16 cellular contexts compared by ENCODE assay signal in the genomic region with DNA sequence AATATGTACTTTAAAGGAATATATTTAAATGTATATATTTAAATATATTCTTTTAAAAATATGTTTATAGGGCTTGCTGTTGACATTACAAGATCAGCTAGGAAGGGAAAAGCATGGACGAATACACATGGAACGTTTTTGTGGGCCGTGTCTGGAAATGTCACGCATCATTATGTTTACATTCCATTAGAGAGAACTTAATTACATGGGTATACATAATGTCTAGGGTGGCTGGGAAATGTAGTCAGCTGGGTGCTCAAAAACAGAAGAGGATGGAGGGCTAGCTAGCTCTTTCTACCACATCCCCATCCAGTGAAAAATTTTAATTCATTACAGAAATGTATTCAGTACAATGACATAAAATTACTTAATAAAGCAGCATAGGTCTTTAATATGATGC.
A peak's percentile ranks its signal among the peaks of the same experiment; 100 is the strongest.
DNase-seq lines count a peak whose midpoint lies in the region; ATAC-seq and TF ChIP-seq lines count a peak whose summit lies in the region.
"Had no signal": no experiment of that assay in that cellular context is flagged by ENCODE, and none has a peak within 500 bp of the region (broad histone marks: within the 10 kb centered on the region; RNA-seq: fewer than 3 reads in every experiment).

No MANE protein-coding gene starts in this region.

- no peaks in the 10 kb centered on the region for H3K36me3 Mint-ChIP-seq in progenitor cell of endocrine pancreas (ENCODE audit: insufficient read depth)

- no peak overlapping the region for H3K4me3 ChIP-seq in SJCRH30
- H3K4me3 ChIP-seq: GM23248, HAP-1 had no signal

- no peaks in the 10 kb centered on the region for H3K27me3 ChIP-seq in SJCRH30

- H3K27ac Mint-ChIP-seq in progenitor cell of endocrine pancreas, result peak overlapping the region; percentile 35
- H3K27ac Mint-ChIP-seq: CD4-positive, alpha-beta T cell had no signal

- H3K4me1 Mint-ChIP-seq in progenitor cell of endocrine pancreas (ENCODE audit: low read depth), result no peaks in the 10 kb centered on the region

- DNase-seq in NCI-H526 (lab: John Stamatoyannopoulos, UW) (peak; percentile 39 to 53), SJCRH30 (peak; percentile 9 to 45), progenitor cell of endocrine pancreas (ENCODE audit: low spot score, unreplicated experiment) (no peak), NCI-H2171 treated with DMSO at 0.1 percent for 48 hours (lab: John Stamatoyannopoulos, UW) (no peak), left ventricle myocardium superior (no peak)
- DNase-seq: AML-193; Caco-2; CD4-positive, alpha-beta T cell; DMS153; DMS79; GDM1; GM23248 had no signal

- no peak overlapping the region for H3K4me3 Mint-ChIP-seq in progenitor cell of endocrine pancreas (ENCODE audit: low read depth)
- H3K4me3 Mint-ChIP-seq: CD4-positive, alpha-beta T cell had no signal

- 0 out of 2 replicates have a peak, but pooled peaks cover 6% of the 10 kb centered on the region for H3K4me1 ChIP-seq in SJCRH30
- H3K4me1 ChIP-seq: Caco-2 had no signal

- TF ChIP-seq CTCF in progenitor cell of endocrine pancreas (IDR thresholded peaks at IDR 0.05; ENCODE audit: unreplicated experiment), result no peak

- no peaks in the 10 kb centered on the region for H3K9me3 Mint-ChIP-seq in progenitor cell of endocrine pancreas (ENCODE audit: low read depth)
- H3K9me3 Mint-ChIP-seq: CD4-positive, alpha-beta T cell had no signal

- peak overlapping the region; percentile 43; the same call in 1 of the 2 replicates for H3K27ac ChIP-seq in SJCRH30
- H3K27ac ChIP-seq: C4-2B, GM23248 had no signal

- intact Hi-C loops in left ventricle myocardium superior (cut with micrococcal nuclease), result no loop called here

- H3K27me3 Mint-ChIP-seq in progenitor cell of endocrine pancreas, result no peaks in the 10 kb centered on the region
- H3K27me3 Mint-ChIP-seq: CD4-positive, alpha-beta T cell had no signal

- no peaks in the 10 kb centered on the region for H3K36me3 ChIP-seq in SJCRH30
- H3K36me3 ChIP-seq: HAP-1 had no signal

- no peaks in the 10 kb centered on the region for H3K9me3 ChIP-seq in SJCRH30 (replicated peaks)
- H3K9me3 ChIP-seq: HAP-1 had no signal

- ATAC-seq in SK-N-SH treated with all-trans-retinoic acid at 6 μM for 48 hours (peak; percentile 39), left ventricle myocardium superior (no peak), GM21515 (IDR thresholded peaks at IDR 0.05; ENCODE audit: unreplicated experiment) (no peak)

TF ChIP-seq in SK-N-SH treated with all-trans-retinoic acid at 6 μM for 48 hours, 23 proteins besides CTCF, POLR2A, EP300 and RAD21:
- TF ChIP-seq, protein P1, sequence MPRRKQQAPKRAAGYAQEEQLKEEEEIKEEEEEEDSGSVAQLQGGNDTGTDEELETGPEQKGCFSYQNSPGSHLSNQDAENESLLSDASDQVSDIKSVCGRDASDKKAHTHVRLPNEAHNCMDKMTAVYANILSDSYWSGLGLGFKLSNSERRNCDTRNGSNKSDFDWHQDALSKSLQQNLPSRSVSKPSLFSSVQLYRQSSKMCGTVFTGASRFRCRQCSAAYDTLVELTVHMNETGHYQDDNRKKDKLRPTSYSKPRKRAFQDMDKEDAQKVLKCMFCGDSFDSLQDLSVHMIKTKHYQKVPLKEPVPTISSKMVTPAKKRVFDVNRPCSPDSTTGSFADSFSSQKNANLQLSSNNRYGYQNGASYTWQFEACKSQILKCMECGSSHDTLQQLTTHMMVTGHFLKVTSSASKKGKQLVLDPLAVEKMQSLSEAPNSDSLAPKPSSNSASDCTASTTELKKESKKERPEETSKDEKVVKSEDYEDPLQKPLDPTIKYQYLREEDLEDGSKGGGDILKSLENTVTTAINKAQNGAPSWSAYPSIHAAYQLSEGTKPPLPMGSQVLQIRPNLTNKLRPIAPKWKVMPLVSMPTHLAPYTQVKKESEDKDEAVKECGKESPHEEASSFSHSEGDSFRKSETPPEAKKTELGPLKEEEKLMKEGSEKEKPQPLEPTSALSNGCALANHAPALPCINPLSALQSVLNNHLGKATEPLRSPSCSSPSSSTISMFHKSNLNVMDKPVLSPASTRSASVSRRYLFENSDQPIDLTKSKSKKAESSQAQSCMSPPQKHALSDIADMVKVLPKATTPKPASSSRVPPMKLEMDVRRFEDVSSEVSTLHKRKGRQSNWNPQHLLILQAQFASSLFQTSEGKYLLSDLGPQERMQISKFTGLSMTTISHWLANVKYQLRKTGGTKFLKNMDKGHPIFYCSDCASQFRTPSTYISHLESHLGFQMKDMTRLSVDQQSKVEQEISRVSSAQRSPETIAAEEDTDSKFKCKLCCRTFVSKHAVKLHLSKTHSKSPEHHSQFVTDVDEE (CRISPR knock-in tag; IDR thresholded peaks at IDR 0.05), result no peak
- no peak for TF ChIP-seq ARNTL (CRISPR knock-in tag; IDR thresholded peaks at IDR 0.05; ENCODE audit: borderline replicate concordance, low read depth)
- no peak for TF ChIP-seq ZNF70 (CRISPR knock-in tag; IDR thresholded peaks at IDR 0.05)
- no peak for TF ChIP-seq SNAI2 (CRISPR knock-in tag; IDR thresholded peaks at IDR 0.05)
TF ChIP-seq in SK-N-SH treated with all-trans-retinoic acid at 6 μM for 48 hours: peak in this region for 0.

Comparison
In these comparisons a context has a peak if more than half of its experiments do, and no peak if none do; other contexts are left out.
1. DNase-seq: peak in NCI-H526 (2 of 2) and SJCRH30 (2 of 2); none in progenitor cell of endocrine pancreas (single experiment), NCI-H2171 treated with DMSO at 0.1 percent for 48 hours (single experiment) and left ventricle myocardium superior (single experiment).